In the genomic region with DNA sequence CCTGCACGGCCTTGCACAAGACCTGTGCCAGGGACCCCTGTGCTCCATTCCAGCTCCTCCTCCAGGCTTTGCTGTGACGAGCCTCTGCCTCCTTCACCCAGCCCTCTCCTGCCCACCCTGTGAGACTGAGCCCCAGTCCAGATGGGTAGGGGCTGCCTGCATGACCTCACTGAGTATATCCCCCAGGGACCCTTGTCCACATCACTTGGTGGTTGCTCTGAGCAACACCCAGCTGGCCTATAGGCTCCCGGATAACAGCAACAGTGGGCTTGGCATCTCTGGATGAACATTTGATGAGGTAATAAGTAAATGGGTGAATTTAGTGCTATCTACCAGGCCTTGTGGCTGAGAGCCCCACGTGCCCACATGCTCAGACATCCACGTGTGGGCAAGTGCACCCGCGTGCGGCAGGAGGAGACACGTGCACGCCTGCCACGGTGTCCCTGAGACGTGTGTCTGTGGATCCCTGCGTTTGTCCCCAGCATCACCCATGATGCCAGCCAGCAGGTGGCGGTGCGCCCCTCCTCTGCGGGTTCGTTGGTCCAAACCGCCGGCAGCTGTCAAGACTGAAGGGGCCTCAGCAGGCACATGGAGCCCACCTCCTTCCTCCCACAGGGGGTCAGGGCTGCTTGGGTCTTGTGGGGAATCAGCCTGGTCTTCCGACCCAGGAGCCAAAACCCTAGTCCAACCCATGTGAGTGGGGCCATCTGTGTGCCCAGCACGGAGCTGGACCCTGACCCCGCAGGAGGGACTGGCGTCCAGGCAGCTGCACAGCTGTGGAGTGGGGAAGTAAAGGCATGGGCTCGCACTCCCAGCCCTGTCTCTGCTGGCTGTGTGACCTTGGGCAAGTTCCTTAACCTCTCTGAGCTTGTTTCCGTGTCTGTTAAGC, we compare ENCODE assay signal across 8 cellular contexts. TPM values are rescaled to one million over a fixed set of nuclear protein-coding genes. Genes with fewer than 3 reads are reported as not detected.
A peak's percentile ranks its signal among the peaks of the same experiment; 100 is the strongest.
DNase-seq lines count a peak whose midpoint lies in the region; ATAC-seq and TF ChIP-seq lines count a peak whose summit lies in the region.

No MANE protein-coding gene starts in this region.

- H3K4me3 ChIP-seq in Caco-2 (ENCODE audit: low read depth, low read length) (no peak overlapping the region), colonic mucosa (no peak overlapping the region), right lobe of liver (no peak overlapping the region)

- DNase-seq in Caco-2, result peak; percentile 81 to 91
- peak; percentile 90 for DNase-seq in NCI-H748 (lab: John Stamatoyannopoulos, UW; ENCODE audit: unreplicated experiment)
- peak; percentile 91 for DNase-seq in activated CD4-positive, alpha-beta T cell treated with anti-CD3 and anti-CD28 coated beads, Interleukin-2, amount 10 ng/mL, durations not matched to agents 7 days and 5 days
- DNase-seq in colonic mucosa, result peak; percentile 94
- DNase-seq in right lobe of liver, result peak; percentile 92 to 94 (median 92)
- DNase-seq in stimulated activated CD4-positive, alpha-beta T cell treated with anti-CD3 and anti-CD28 coated beads, Interleukin-4, amount 100 ng/mL, for 48 hours (ENCODE audit: low read depth in 2 of 2), result peak; percentile 85 to 91

- H3K27ac ChIP-seq in colonic mucosa, result peak overlapping the region; percentile 53
- H3K27ac ChIP-seq in right lobe of liver, result peak overlapping the region in 2 of 3 donors; percentile 33 to 44

- peaks cover 14% of the 10 kb centered on the region for H3K4me1 ChIP-seq in Caco-2
- H3K4me1 ChIP-seq in colonic mucosa, result peaks cover 14% of the 10 kb centered on the region
- H3K4me1 ChIP-seq in right lobe of liver, result peaks cover 0 to 21% (median 5%) of the 10 kb centered on the region in 4 donors

- POLR2A ChIA-PET in Caco-2 (lab: Charles Lee), result interaction anchor here (0.5 kb wide), 1 partner anchor 20 kb away, joined by 4 read pairs; no protein-coding TSS in a partner anchor
- POLR2A ChIA-PET in activated CD4-positive, alpha-beta T cell treated with anti-CD3 and anti-CD28 coated beads, Interleukin-2, amount 10 ng/mL, durations not matched to agents 7 days and 5 days (lab: Charles Lee), result interaction anchor here (0.6 to 1.6 kb wide), 8 partner anchors 22 to 125 kb away, joined by 3 to 8 read pairs (median 4); a partner anchor contains a TSS

- H3K27me3 ChIP-seq in Caco-2 (replicated peaks; ENCODE audit: control insufficient read depth, insufficient read depth, low read length) (no peaks in the 10 kb centered on the region), colonic mucosa (no peaks in the 10 kb centered on the region), right lobe of liver (no peaks in the 10 kb centered on the region)

- TF ChIP-seq CTCF in Caco-2 (IDR thresholded peaks at IDR 0.05; ENCODE audit: insufficient read depth in 1 of 2, low read depth in 1 of 2, low read length in 1 of 2, severe bottlenecking in 1 of 2, unreplicated experiment in 1 of 2) (peak; percentile 86 to 93), colonic mucosa (IDR thresholded peaks at IDR 0.05) (peak; percentile 90), right lobe of liver (IDR thresholded peaks at IDR 0.05) (peak; percentile 92 to 95 (median 94))

- no peaks in the 10 kb centered on the region for H3K9me3 Mint-ChIP-seq in Caco-2 (ENCODE audit: unreplicated experiment)
- H3K9me3 Mint-ChIP-seq in activated CD4-positive, alpha-beta T cell treated with anti-CD3 and anti-CD28 coated beads, Interleukin-2, amount 10 ng/mL, durations not matched to agents 7 days and 5 days, result no peaks in the 10 kb centered on the region

- H3K36me3 ChIP-seq in Caco-2 (ENCODE audit: control insufficient read depth, insufficient read depth, low read length), result no peaks in the 10 kb centered on the region
- H3K36me3 ChIP-seq in colonic mucosa, result no peaks in the 10 kb centered on the region
- no peaks in the 10 kb centered on the region for H3K36me3 ChIP-seq in right lobe of liver

- H3K4me1 Mint-ChIP-seq in Caco-2 (ENCODE audit: low read depth, unreplicated experiment), result peaks cover 7% of the 10 kb centered on the region
- H3K4me1 Mint-ChIP-seq in activated CD4-positive, alpha-beta T cell treated with anti-CD3 and anti-CD28 coated beads, Interleukin-2, amount 10 ng/mL, durations not matched to agents 7 days and 5 days, result peaks cover 75% of the 10 kb centered on the region

- no peak overlapping the region for H3K4me3 Mint-ChIP-seq in Caco-2 (ENCODE audit: unreplicated experiment)
- H3K4me3 Mint-ChIP-seq in activated CD4-positive, alpha-beta T cell treated with anti-CD3 and anti-CD28 coated beads, Interleukin-2, amount 10 ng/mL, durations not matched to agents 7 days and 5 days, result peak overlapping the region; percentile 76

- H3K27ac Mint-ChIP-seq in Caco-2 (ENCODE audit: unreplicated experiment), result no peak overlapping the region
- H3K27ac Mint-ChIP-seq in activated CD4-positive, alpha-beta T cell treated with anti-CD3 and anti-CD28 coated beads, Interleukin-2, amount 10 ng/mL, durations not matched to agents 7 days and 5 days, result peak overlapping the region; percentile 92

- peak; percentile 46 for ATAC-seq in HG03175 (IDR thresholded peaks at IDR 0.05; ENCODE audit: unreplicated experiment)
- ATAC-seq in right lobe of liver, result peak; percentile 87 to 90 (median 88)
- ATAC-seq in HG03196 (IDR thresholded peaks at IDR 0.05; ENCODE audit: unreplicated experiment), result no peak

- no peaks in the 10 kb centered on the region for H3K9me3 ChIP-seq in Caco-2
- H3K9me3 ChIP-seq in colonic mucosa, result no peaks in the 10 kb centered on the region
- no peaks in the 10 kb centered on the region for H3K9me3 ChIP-seq in right lobe of liver

- 50% methylated on average over 2 of the region's 25 CpGs for WGBS in right lobe of liver (ENCODE audit: insufficient coverage, low coverage, low lambda C conversion rate, missing lambda C conversion rate)

- no peak for TF ChIP-seq POLR2A in right lobe of liver (IDR thresholded peaks at IDR 0.05)

- BruUV-seq in Caco-2 (replicated peaks; lab: Mats Ljungman, UMichigan), result no TSS peak

- intact Hi-C loops in Caco-2 (cut with micrococcal nuclease; ENCODE audit: unreplicated experiment) (loop anchor here (1.0 kb wide), 2 partner anchors 121 to 157 kb away; no protein-coding TSS in a partner anchor), colonic mucosa (cut with DNase I) (loop anchor here (2.0 to 10.0 kb wide), 2 partner anchors 121 to 153 kb away; no protein-coding TSS in a partner anchor), right lobe of liver (cut with DNase I) (loop anchor here in 1 of 2 donors (5.0 kb wide), 1 partner anchor 121 kb away; a partner anchor contains a TSS)

- no peaks in the 10 kb centered on the region for H3K27me3 Mint-ChIP-seq in Caco-2 (ENCODE audit: insufficient read depth, unreplicated experiment)
- no peaks in the 10 kb centered on the region for H3K27me3 Mint-ChIP-seq in activated CD4-positive, alpha-beta T cell treated with anti-CD3 and anti-CD28 coated beads, Interleukin-2, amount 10 ng/mL, durations not matched to agents 7 days and 5 days

- H3K9ac ChIP-seq in colonic mucosa (ENCODE audit: low read depth in 2 of 2, low read length in 2 of 2), result no peak overlapping the region

- CTCF ChIA-PET in Caco-2 (lab: Charles Lee), result interaction anchor here (0.6 to 3.2 kb wide), 14 partner anchors 22 to 162 kb away, joined by 3 to 24 read pairs (median 4); no protein-coding TSS in a partner anchor
- CTCF ChIA-PET in activated CD4-positive, alpha-beta T cell treated with anti-CD3 and anti-CD28 coated beads, Interleukin-2, amount 10 ng/mL, durations not matched to agents 7 days and 5 days (lab: Charles Lee), result interaction anchor here (0.6 to 25.7 kb wide), 36 partner anchors 10 to 829 kb away, joined by 3 to 439 read pairs (median 4); a partner anchor contains a TSS

- H3K36me3 Mint-ChIP-seq in Caco-2 (ENCODE audit: insufficient read depth, unreplicated experiment), result no peaks in the 10 kb centered on the region
- peaks cover 7% of the 10 kb centered on the region for H3K36me3 Mint-ChIP-seq in activated CD4-positive, alpha-beta T cell treated with anti-CD3 and anti-CD28 coated beads, Interleukin-2, amount 10 ng/mL, durations not matched to agents 7 days and 5 days (ENCODE audit: low read depth)

RNA-seq across cellular contexts. Expression of a gene that starts 45.9 kb away (rescaled TPM):
- total RNA-seq in Caco-2 (2022) (not detected in 2 replicates), colonic mucosa (1 to 10 TPM; 3.6 to 3.8 TPM), right lobe of liver (10 to 100 TPM in 2 of 6 experiments, 1 to 10 TPM in 4; 6.6 to 15.6 (median 9.6) TPM)
- 1 to 10 TPM; 1.5 to 2.1 TPM for total RNA-seq in activated CD4-positive, alpha-beta T cell treated with anti-CD3 and anti-CD28 coated beads, Interleukin-2, amount 10 ng/mL, durations not matched to agents 7 days and 5 days
